Comparison of ENCODE assay signal across 20 cellular contexts in genomic region chr2:46305767-46306166, GRCh38. TPM values are rescaled to one million over a fixed set of nuclear protein-coding genes. Genes with fewer than 3 reads are reported as not detected.
DNase-seq lines count a peak whose midpoint lies in the region; ATAC-seq, FAIRE-seq and TF ChIP-seq lines count a peak whose summit lies in the region.
"Had no signal": no experiment of that assay in that cellular context is flagged by ENCODE, and none has a peak within 500 bp of the region (broad histone marks: within the 10 kb centered on the region; RNA-seq: fewer than 3 reads in every experiment).

No MANE protein-coding gene starts in this region.

- no peak for TF ChIP-seq RAD21 in HepG2 (CRISPR knock-in tag; IDR thresholded peaks at IDR 0.05)

- FAIRE-seq in HepG2 (lab: Jason Lieb, UNC) = no peak
- FAIRE-seq: A204.1 had no signal

- H3K27ac Mint-ChIP-seq in activated CD4-positive, alpha-beta memory T cell treated with anti-CD3 and anti-CD28 coated beads for 36 hours = no peak overlapping the region
- no peak overlapping the region for H3K27ac Mint-ChIP-seq in activated CD4-positive, alpha-beta memory T cell treated with anti-CD3 and anti-CD28 coated beads, Interleukin-2, amount 10 ng/mL, durations not matched to agents 7 days and 5 days
- H3K27ac Mint-ChIP-seq: CD4-positive, CD25-positive, alpha-beta regulatory T cell; H9; stimulated activated naive CD8-positive, alpha-beta T cell treated with anti-CD3 and anti-CD28 coated beads, Interleukin-15, Interleukin-2, amounts not matched to agents 100 ng/mL and 50 ng/mL, for 24 hours had no signal

- peaks cover 30% of the 10 kb centered on the region for H3K4me1 Mint-ChIP-seq in activated CD4-positive, alpha-beta memory T cell treated with anti-CD3 and anti-CD28 coated beads for 36 hours (ENCODE audit: low read depth)
- H3K4me1 Mint-ChIP-seq in activated CD4-positive, alpha-beta memory T cell treated with anti-CD3 and anti-CD28 coated beads, Interleukin-2, amount 10 ng/mL, durations not matched to agents 7 days and 5 days = peaks cover 44% of the 10 kb centered on the region

- H3K36me3 ChIP-seq in Peyer's patch (no peaks in the 10 kb centered on the region), HepG2 (replicated peaks in 1 of 2; ENCODE audit: control insufficient read depth in 1 of 2, insufficient read depth in 2 of 2, low read length in 2 of 2) (peaks cover 3 to 13% of the 10 kb centered on the region in 2 experiments; a peak in 4 of 5 replicates), stomach (no peaks in the 10 kb centered on the region)
- H3K36me3 ChIP-seq: brain microvascular endothelial cell, SJSA1 had no signal

- peaks cover 45% of the 10 kb centered on the region for H3K27me3 Mint-ChIP-seq in activated CD4-positive, alpha-beta memory T cell treated with anti-CD3 and anti-CD28 coated beads for 36 hours
- peaks cover 40% of the 10 kb centered on the region for H3K27me3 Mint-ChIP-seq in activated CD4-positive, alpha-beta memory T cell treated with anti-CD3 and anti-CD28 coated beads, Interleukin-2, amount 10 ng/mL, durations not matched to agents 7 days and 5 days

- H3K4me2 ChIP-seq in HepG2 (ENCODE audit: low read depth, low read length) = peak overlapping the region; percentile 89

- H4K20me1 ChIP-seq in HepG2 (ENCODE audit: insufficient read depth, low read length) = 0 out of 2 replicates have a peak, but pooled peaks cover 9% of the 10 kb centered on the region

- ATAC-seq in HepG2 = no peak
- no peak for ATAC-seq in HG02798 (IDR thresholded peaks at IDR 0.05; ENCODE audit: poor library complexity, unreplicated experiment)

- no peak overlapping the region for H3K4me3 Mint-ChIP-seq in activated CD4-positive, alpha-beta memory T cell treated with anti-CD3 and anti-CD28 coated beads for 36 hours
- no peak overlapping the region for H3K4me3 Mint-ChIP-seq in activated CD4-positive, alpha-beta memory T cell treated with anti-CD3 and anti-CD28 coated beads, Interleukin-2, amount 10 ng/mL, durations not matched to agents 7 days and 5 days
- H3K4me3 Mint-ChIP-seq: CD4-positive, CD25-positive, alpha-beta regulatory T cell; H9; stimulated activated naive CD8-positive, alpha-beta T cell treated with anti-CD3 and anti-CD28 coated beads, Interleukin-15, Interleukin-2, amounts not matched to agents 100 ng/mL and 50 ng/mL, for 24 hours had no signal

- 81% methylated on average over 4 of the region's 4 CpGs for whole genome bisulfite sequencing in HepG2 (ENCODE audit: low lambda C conversion rate)
- WGBS in stomach, 5 donors = 53 to 71% (median 63%) methylated on average over 4 of the region's 4 CpGs

- peaks cover 5% of the 10 kb centered on the region for H3K36me3 Mint-ChIP-seq in activated CD4-positive, alpha-beta memory T cell treated with anti-CD3 and anti-CD28 coated beads for 36 hours
- H3K36me3 Mint-ChIP-seq in activated CD4-positive, alpha-beta memory T cell treated with anti-CD3 and anti-CD28 coated beads, Interleukin-2, amount 10 ng/mL, durations not matched to agents 7 days and 5 days (ENCODE audit: low read depth) = peaks cover 17% of the 10 kb centered on the region
- H3K36me3 Mint-ChIP-seq: CD4-positive, CD25-positive, alpha-beta regulatory T cell had no signal

- H2AFZ ChIP-seq in HepG2 (ENCODE audit: low read length) = no peak overlapping the region

- H3K27ac ChIP-seq in Peyer's patch = peak overlapping the region in 3 of 4 donors; percentile 42 to 93 (median 85)
- peak overlapping the region; percentile 97 for H3K27ac ChIP-seq in HepG2 (ENCODE audit: extremely low read length, insufficient read depth, low read length)
- H3K27ac ChIP-seq in stomach = peak overlapping the region; percentile 65 to 82 (median 67)
- H3K27ac ChIP-seq: brain microvascular endothelial cell, SJSA1 had no signal

- peaks cover 96% of the 10 kb centered on the region for H3K79me2 ChIP-seq in HepG2 (ENCODE audit: insufficient read depth, low read length)

- POLR2A ChIA-PET in activated CD4-positive, alpha-beta memory T cell treated with anti-CD3 and anti-CD28 coated beads for 36 hours (lab: Charles Lee) = no interaction called here
- POLR2A ChIA-PET in activated CD4-positive, alpha-beta memory T cell treated with anti-CD3 and anti-CD28 coated beads, Interleukin-2, amount 10 ng/mL, durations not matched to agents 7 days and 5 days (lab: Charles Lee) = no interaction called here
- POLR2A ChIA-PET in HepG2 (lab: Yijun Ruan, JAX) = interaction anchor here (0.9 kb wide), 1 partner anchor 9 kb away, joined by 3 read pairs; the partner anchor contains the start of gene EPAS1

- in situ Hi-C loops in HepG2 (cut with HindIII; ENCODE audit: extremely low pct_ligation_motif_present, low pct_unique_long_range_greater_than_20kb) = no loop called here

- H3K4me3 ChIP-seq in Peyer's patch = no peak overlapping the region
- H3K4me3 ChIP-seq in HepG2 (replicated peaks in 1 of 3; ENCODE audit: insufficient read depth in 1 of 3, low read depth in 2 of 3, low read length in 3 of 3) = peak overlapping the region in 2 of 3 experiments; percentile 6 to 54; a peak in 2 of 6 replicates
- no peak overlapping the region for H3K4me3 ChIP-seq in stomach
- H3K4me3 ChIP-seq: SJSA1, skin epidermis had no signal

- TF ChIP-seq POLR2A in Peyer's patch (IDR thresholded peaks at IDR 0.05) (no peak), HepG2 (IDR thresholded peaks at IDR 0.05; ENCODE audit: insufficient read depth in 1 of 2, low read depth in 2 of 2, low read length in 2 of 2) (no peak), stomach (IDR thresholded peaks at IDR 0.05) (no peak)

- TF ChIP-seq EP300 in HepG2 (IDR thresholded peaks at IDR 0.05; ENCODE audit: low read depth in 2 of 2, low read length in 2 of 2) (no peak), HepG2 (CRISPR knock-in tag; IDR thresholded peaks at IDR 0.05; ENCODE audit: borderline replicate concordance) (no peak), stomach (IDR thresholded peaks at IDR 0.05) (no peak)

- H3K9me3 ChIP-seq in Peyer's patch (no peaks in the 10 kb centered on the region), HepG2 (ENCODE audit: low read length) (peaks cover 9% of the 10 kb centered on the region; the same call in 1 of the 2 replicates), stomach (no peaks in the 10 kb centered on the region)
- H3K9me3 ChIP-seq: SJSA1 had no signal

- no peak for TF ChIP-seq CTCF in Peyer's patch (IDR thresholded peaks at IDR 0.05)
- TF ChIP-seq CTCF in HepG2 (CRISPR knock-in tag; IDR thresholded peaks at IDR 0.05) = no peak
- no peak for TF ChIP-seq CTCF in stomach (IDR thresholded peaks at IDR 0.05)

- no TSS peak for BruUV-seq in HepG2 (replicated peaks; lab: Mats Ljungman, UMichigan)

- CTCF ChIA-PET in activated CD4-positive, alpha-beta memory T cell treated with anti-CD3 and anti-CD28 coated beads for 36 hours (lab: Charles Lee) = no interaction called here
- CTCF ChIA-PET in activated CD4-positive, alpha-beta memory T cell treated with anti-CD3 and anti-CD28 coated beads, Interleukin-2, amount 10 ng/mL, durations not matched to agents 7 days and 5 days (lab: Charles Lee) = no interaction called here
- CTCF ChIA-PET in HepG2 (lab: Yijun Ruan, JAX; ENCODE audit: low intra/inter-chr PET ratio, low total read pairs) = no interaction called here

- peak; percentile 35 for DNase-seq in activated CD4-positive, alpha-beta memory T cell treated with anti-CD3 and anti-CD28 coated beads for 36 hours
- DNase-seq in activated CD4-positive, alpha-beta memory T cell treated with anti-CD3 and anti-CD28 coated beads, Interleukin-2, amount 10 ng/mL, durations not matched to agents 7 days and 5 days = no peak
- DNase-seq in Peyer's patch = no peak
- no peak for DNase-seq in HepG2 (ENCODE audit: low spot score)
- DNase-seq in stomach = no peak
- DNase-seq in NAMALWA (ENCODE audit: low spot score) = no peak
- no peak for DNase-seq in cerebellum (ENCODE audit: low spot score)
- DNase-seq: activated CD4-positive, alpha-beta T cell treated with anti-CD3 and anti-CD28 coated beads, Interleukin-2, amount 50 U/mL, for 48 hours; activated naive CD4-positive, alpha-beta T cell treated with Interleukin-2 at 50 U/mL for 16 hours; brain microvascular endothelial cell; CD4-positive, CD25-positive, alpha-beta regulatory T cell; effector CD8-positive, alpha-beta T cell; foreskin melanocyte; H9; NCI-H2227 treated with DMSO at 0.1 percent for 48 hours had no signal

- intact Hi-C loops in activated CD4-positive, alpha-beta memory T cell treated with anti-CD3 and anti-CD28 coated beads for 36 hours (cut with micrococcal nuclease) = no loop called here
- intact Hi-C loops in HepG2 (cut with micrococcal nuclease; ENCODE audit: unreplicated experiment) (loop anchor here (5.0 kb wide), 1 partner anchor 102 kb away; no protein-coding TSS in a partner anchor), stomach (cut with DNase I; ENCODE audit: low total_unique reads) (no loop called here)

- peaks cover 2% of the 10 kb centered on the region for H3K9me3 Mint-ChIP-seq in activated CD4-positive, alpha-beta memory T cell treated with anti-CD3 and anti-CD28 coated beads for 36 hours
- peaks cover 3% of the 10 kb centered on the region for H3K9me3 Mint-ChIP-seq in activated CD4-positive, alpha-beta memory T cell treated with anti-CD3 and anti-CD28 coated beads, Interleukin-2, amount 10 ng/mL, durations not matched to agents 7 days and 5 days
- H3K9me3 Mint-ChIP-seq: stimulated activated naive CD8-positive, alpha-beta T cell treated with anti-CD3 and anti-CD28 coated beads, Interleukin-15, Interleukin-2, amounts not matched to agents 100 ng/mL and 50 ng/mL, for 24 hours had no signal

- no peaks in the 10 kb centered on the region for H3K27me3 ChIP-seq in Peyer's patch
- no peaks in the 10 kb centered on the region for H3K27me3 ChIP-seq in HepG2 (ENCODE audit: control insufficient read depth in 1 of 2, insufficient read depth in 2 of 2, low read length in 2 of 2)
- H3K27me3 ChIP-seq in stomach = no peaks in the 10 kb centered on the region
- H3K27me3 ChIP-seq: brain microvascular endothelial cell, SJSA1 had no signal

- peak overlapping the region; percentile 81 for H3K9ac ChIP-seq in HepG2 (ENCODE audit: insufficient read depth, low read depth, low read length)

- H3K4me1 ChIP-seq in Peyer's patch (peaks cover 0 to 86% (median 11%) of the 10 kb centered on the region in 4 donors), HepG2 (ENCODE audit: insufficient read depth, low read length) (peaks cover 100% of the 10 kb centered on the region), stomach (peaks cover 49 to 94% (median 74%) of the 10 kb centered on the region in 4 donors)

RNA-seq across cellular contexts. Expression of gene EPAS1, which starts 8.6 kb away (rescaled TPM):
- 10 to 100 TPM; 51.0 to 54.6 TPM for total RNA-seq in activated CD4-positive, alpha-beta memory T cell treated with anti-CD3 and anti-CD28 coated beads for 36 hours
- 10 to 100 TPM; 76.3 to 79.0 TPM for total RNA-seq in activated CD4-positive, alpha-beta memory T cell treated with anti-CD3 and anti-CD28 coated beads, Interleukin-2, amount 10 ng/mL, durations not matched to agents 7 days and 5 days
- total RNA-seq in Peyer's patch (100 to 1,000 TPM; 114 to 240 (median 196) TPM), HepG2 (2016; rRNA removed; fragmentation: Illumina TruSeq; extraction: Trizol) (47.1 and 64.9 TPM in 2 replicates), stomach (100 to 1,000 TPM in 4 of 5 donors, 10 to 100 TPM in 1; 69.0 to 217 (median 156) TPM), cerebellum (13.0 TPM)
- 15.6 and 21.2 TPM in 2 replicates for total RNA-seq in HepG2 (2016; cell fraction: cytosol; rRNA removed; fragmentation: Illumina TruSeq; extraction: Trizol; ENCODE audit: low read depth)
- 45.9 and 54.8 TPM in 2 replicates for total RNA-seq in HepG2 (2016; cell fraction: insoluble cytoplasmic fraction; rRNA removed; fragmentation: Illumina TruSeq; extraction: Trizol)
- total RNA-seq in HepG2 (2016; cell fraction: membrane; rRNA removed; fragmentation: Illumina TruSeq; extraction: Trizol) = 54.5 and 63.7 TPM in 2 replicates
- 54.3 and 61.3 TPM in 2 replicates for total RNA-seq in HepG2 (2016; cell fraction: nucleus; rRNA removed; fragmentation: Illumina TruSeq; extraction: Trizol)
- polyA plus RNA-seq in HepG2 (2011; rRNA removed) (182 and 202 TPM in 2 replicates), stomach (10 to 100 TPM; 35.1 to 82.6 (median 47.1) TPM)
- 62.2 and 87.1 TPM in 2 replicates for polyA plus RNA-seq in HepG2 (2011; cell fraction: cytosol; rRNA removed)
- 133 and 141 TPM in 2 replicates for polyA plus RNA-seq in HepG2 (2011; cell fraction: nucleus; rRNA removed)
- polyA plus RNA-seq in HepG2 (2012) = 97.8 and 103 TPM in 2 replicates
- polyA plus RNA-seq in HepG2 (2016; cell fraction: cytosol; fragmentation: Illumina TruSeq; extraction: Trizol; ENCODE audit: low read depth) = 15.2 and 19.3 TPM in 2 replicates
- 72.5 and 91.0 TPM in 2 replicates for polyA plus RNA-seq in HepG2 (2016; cell fraction: insoluble cytoplasmic fraction; fragmentation: Illumina TruSeq; extraction: Trizol; ENCODE audit: low read depth)
- 64.7 and 77.7 TPM in 2 replicates for polyA plus RNA-seq in HepG2 (2016; cell fraction: membrane; fragmentation: Illumina TruSeq; extraction: Trizol; ENCODE audit: low read depth)
- 74.5 and 82.8 TPM in 2 replicates for polyA plus RNA-seq in HepG2 (2016; cell fraction: nucleus; fragmentation: Illumina TruSeq; extraction: Trizol; ENCODE audit: insufficient read depth, low read depth)
- 156 and 217 TPM in 2 replicates for polyA minus RNA-seq in HepG2 (2011; rRNA and poly(A)+ RNA removed; ENCODE audit: low replicate concordance)
- 122 and 129 TPM in 2 replicates for polyA minus RNA-seq in HepG2 (2011; cell fraction: cytosol; rRNA and poly(A)+ RNA removed)
- polyA minus RNA-seq in HepG2 (2011; cell fraction: nucleus; rRNA and poly(A)+ RNA removed) = 185 and 262 TPM in 2 replicates

Comparison
In these comparisons a context has a peak if more than half of its experiments do, and no peak if none do; other contexts are left out.
1. H3K4me3 ChIP-seq: peak in HepG2 (2 of 3); none in Peyer's patch (0 of 4) and stomach (0 of 4).
2. Peak in every context shown above with its lines, with median percentiles within 50 percentile points of each other: H3K27ac ChIP-seq.